In genomic region chr9:120387257-120387999, GRCh38 we compare ENCODE assay signal across 16 cellular contexts.
DNase-seq lines count a peak whose midpoint lies in the region; ATAC-seq and TF ChIP-seq lines count a peak whose summit lies in the region.
"Had no signal": no experiment of that assay in that cellular context is flagged by ENCODE, and none has a peak within 500 bp of the region (broad histone marks: within the 10 kb centered on the region; RNA-seq: fewer than 3 reads in every experiment).

No MANE protein-coding gene starts in this region.

- H3K4me2 ChIP-seq in OCI-LY1 (ENCODE audit: low read length) = no peak overlapping the region

- DNase-seq in DMS53 treated with DMSO at 0.1 percent for 48 hours (lab: John Stamatoyannopoulos, UW; ENCODE audit: unreplicated experiment) (peak; percentile 98), NCI-H146 (lab: John Stamatoyannopoulos, UW) (peak; percentile 93), mesothelial cell of epicardium (ENCODE audit: low spot score in 2 of 2, unreplicated experiment in 2 of 2) (no peak), SIG-M5 (lab: John Stamatoyannopoulos, UW) (no peak)
- DNase-seq: CD4-positive, CD25-positive, alpha-beta regulatory T cell; cerebellar nuclear complex; HFFc6; left cardiac atrium; NCI-H226; small intestine had no signal

- H3K27ac ChIP-seq in OCI-LY1 (ENCODE audit: low read depth, low read length, poor library complexity, severe bottlenecking) = peak overlapping the region; percentile 71

- H3K36me3 Mint-ChIP-seq in mesothelial cell of epicardium = peaks cover 9% of the 10 kb centered on the region

- peaks cover 49% of the 10 kb centered on the region for H3K36me3 ChIP-seq in OCI-LY1 (ENCODE audit: insufficient read depth, low read length)

- ATAC-seq in GM19467 (IDR thresholded peaks at IDR 0.05; ENCODE audit: unreplicated experiment) (no peak), HG03025 (IDR thresholded peaks at IDR 0.05; ENCODE audit: low FRiP score, unreplicated experiment) (no peak), GM19351 (IDR thresholded peaks at IDR 0.05; ENCODE audit: unreplicated experiment) (no peak)

- peaks cover 20% of the 10 kb centered on the region for H3K4me1 ChIP-seq in OCI-LY1 (ENCODE audit: insufficient read depth, low read length, severe bottlenecking)

- no peak overlapping the region for H3K4me3 ChIP-seq in OCI-LY1 (ENCODE audit: low read depth, low read length, poor library complexity, severe bottlenecking)

- TF ChIP-seq CTCF in OCI-LY1 (IDR thresholded peaks at IDR 0.05; ENCODE audit: low read length) (no peak), mesothelial cell of epicardium (IDR thresholded peaks at IDR 0.05; ENCODE audit: unreplicated experiment) (no peak)

- no peaks in the 10 kb centered on the region for H3F3A ChIP-seq in OCI-LY1 (ENCODE audit: insufficient read depth, low read length)

- H3K9me2 ChIP-seq in OCI-LY1 (ENCODE audit: low read depth, low read length) = no peaks in the 10 kb centered on the region

- H3K27me3 Mint-ChIP-seq in mesothelial cell of epicardium (ENCODE audit: low read depth) = no peaks in the 10 kb centered on the region
- H3K27me3 Mint-ChIP-seq: activated naive CD4-positive, alpha-beta T cell treated with anti-CD3 and anti-CD28 coated beads, Interleukin-2, amount 50 U/mL, for 24 hours; CD4-positive, CD25-positive, alpha-beta regulatory T cell had no signal

- no peaks in the 10 kb centered on the region for H3K27me3 ChIP-seq in OCI-LY1 (ENCODE audit: insufficient read depth, low read length)

- H4K20me1 ChIP-seq in OCI-LY1 (ENCODE audit: insufficient read depth, low read length) = no peaks in the 10 kb centered on the region

- peak overlapping the region; percentile 93 for H3K27ac Mint-ChIP-seq in mesothelial cell of epicardium
- H3K27ac Mint-ChIP-seq: activated naive CD4-positive, alpha-beta T cell treated with anti-CD3 and anti-CD28 coated beads, Interleukin-2, amount 50 U/mL, for 24 hours; CD4-positive, CD25-positive, alpha-beta regulatory T cell; HFFc6 had no signal

- H3K4me1 Mint-ChIP-seq in mesothelial cell of epicardium = peaks cover 55% of the 10 kb centered on the region
- H3K4me1 Mint-ChIP-seq: activated naive CD4-positive, alpha-beta T cell treated with anti-CD3 and anti-CD28 coated beads, Interleukin-2, amount 50 U/mL, for 24 hours; CD4-positive, CD25-positive, alpha-beta regulatory T cell had no signal

- no peak overlapping the region for H2AFZ ChIP-seq in OCI-LY1 (ENCODE audit: low read length)

- no peaks in the 10 kb centered on the region for H3K79me2 ChIP-seq in OCI-LY1 (ENCODE audit: insufficient read depth, low read length)

- no peak overlapping the region for H3K4me3 Mint-ChIP-seq in mesothelial cell of epicardium
- H3K4me3 Mint-ChIP-seq: activated naive CD4-positive, alpha-beta T cell treated with anti-CD3 and anti-CD28 coated beads, Interleukin-2, amount 50 U/mL, for 24 hours; CD4-positive, CD25-positive, alpha-beta regulatory T cell; HFFc6; neural crest cell had no signal

- H3K9me3 ChIP-seq in OCI-LY1 (ENCODE audit: low read length) = no peaks in the 10 kb centered on the region

- H3K9me3 Mint-ChIP-seq in mesothelial cell of epicardium = no peaks in the 10 kb centered on the region
- H3K9me3 Mint-ChIP-seq: activated naive CD4-positive, alpha-beta T cell treated with anti-CD3 and anti-CD28 coated beads, Interleukin-2, amount 50 U/mL, for 24 hours; CD4-positive, CD25-positive, alpha-beta regulatory T cell; HFFc6; neural crest cell had no signal

- no peak overlapping the region for H3K9ac ChIP-seq in OCI-LY1 (ENCODE audit: low read length)

Comparison
In these comparisons a context has a peak if more than half of its experiments do, and no peak if none do; other contexts are left out.
1. DNase-seq: peak in DMS53 treated with DMSO at 0.1 percent for 48 hours (single experiment) and NCI-H146 (single experiment); none in mesothelial cell of epicardium (0 of 2) and SIG-M5 (single experiment).